Comparison of ENCODE assay signal across 8 cellular contexts in the genomic region with DNA sequence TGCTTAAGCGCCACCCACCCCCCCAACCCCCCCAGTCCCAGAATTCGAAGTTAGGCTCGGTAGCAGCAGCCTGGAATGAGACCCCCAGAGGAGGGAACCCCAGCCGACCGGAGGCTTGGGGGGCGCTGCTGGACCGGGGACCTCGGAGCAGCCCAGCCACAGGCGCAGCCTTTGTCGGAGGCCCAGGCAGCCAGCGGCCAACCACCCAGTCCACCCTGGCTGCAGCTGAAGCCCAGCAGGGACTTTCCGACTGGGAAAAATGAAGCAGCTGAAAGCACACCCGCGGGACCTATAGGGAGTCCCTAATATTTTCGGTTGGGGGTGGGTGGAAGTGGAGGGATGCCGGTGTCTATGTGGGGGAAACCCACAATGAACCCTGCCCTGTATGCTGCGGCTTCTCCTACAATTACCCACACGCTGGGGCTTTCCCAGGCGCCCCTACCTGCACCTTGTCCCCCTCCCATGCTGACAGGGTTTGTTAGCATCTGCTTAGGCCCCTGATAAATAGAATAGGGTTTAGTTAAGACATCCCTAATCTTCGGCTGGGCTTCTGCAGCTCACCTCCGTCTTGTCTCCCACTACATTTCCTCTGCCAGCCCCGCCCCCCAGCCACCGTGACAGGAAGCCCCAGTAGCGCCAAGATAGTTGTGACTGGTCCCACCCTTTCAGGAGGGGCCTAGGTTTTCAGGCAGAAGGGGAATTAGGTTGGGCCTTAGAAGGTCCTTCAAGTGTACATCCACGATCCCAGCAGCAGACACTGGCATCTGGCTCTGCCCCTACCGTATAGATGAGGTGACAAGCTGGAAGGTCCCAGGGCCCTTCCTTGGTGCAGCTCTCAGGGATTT.
DNase-seq lines count a peak whose midpoint lies in the region; ATAC-seq and TF ChIP-seq lines count a peak whose summit lies in the region.

No MANE protein-coding gene starts in this region.

- no peak for ATAC-seq in GM19452 (IDR thresholded peaks at IDR 0.05; ENCODE audit: unreplicated experiment)
- ATAC-seq in GM21526 (IDR thresholded peaks at IDR 0.05; ENCODE audit: low FRiP score, unreplicated experiment), result no peak

- no peak for TF ChIP-seq CTCF in astrocyte of the cerebellum (IDR thresholded peaks at IDR 0.05; ENCODE audit: low read depth, low read length, missing control alignments)

- in situ Hi-C loops in astrocyte of the cerebellum (cut with HindIII; ENCODE audit: low sequenced_read_pairs), result loop anchor here (10.0 kb wide), 1 partner anchor 174 kb away; no protein-coding TSS in a partner anchor

- peak; percentile 36 for TF ChIP-seq POLR2A in GM15510 (IDR thresholded peaks at IDR 0.05; ENCODE audit: borderline replicate concordance, extremely low read depth, insufficient read length)

- H3K4me3 ChIP-seq in astrocyte of the cerebellum (ENCODE audit: low read depth, low read length) (peak overlapping the region; percentile 62), iPS-11a (ENCODE audit: low read depth, low read length) (peak overlapping the region; percentile 61), skin epidermis (peak overlapping the region; percentile 28 to 57 (median 47))

- peak overlapping the region in 20 of 21 experiments; percentile 25 to 87 (median 74) for H3K27ac ChIP-seq in skin epidermis

- peak; percentile 37 for DNase-seq in HPDE6-E6E7 (ENCODE audit: extremely low spot score)
- DNase-seq in T-helper 9 cell, result peak; percentile 71
- no peak for DNase-seq in astrocyte of the cerebellum (ENCODE audit: low read depth)
